In genomic region chr17:38710603-38710962, GRCh38 we compare ENCODE assay signal across 23 cellular contexts. TPM values are rescaled to one million over a fixed set of nuclear protein-coding genes. Genes with fewer than 3 reads are reported as not detected.
DNase-seq lines count a peak whose midpoint lies in the region; ATAC-seq and TF ChIP-seq lines count a peak whose summit lies in the region.
"Had no signal": no experiment of that assay in that cellular context is flagged by ENCODE, and none has a peak within 500 bp of the region (broad histone marks: within the 10 kb centered on the region; RNA-seq: fewer than 3 reads in every experiment).

No MANE protein-coding gene starts in this region.

- intact Hi-C loops in activated CD4-positive, alpha-beta memory T cell treated with anti-CD3 and anti-CD28 coated beads for 36 hours (cut with micrococcal nuclease): no loop called here
- intact Hi-C loops in Caco-2 (cut with micrococcal nuclease; ENCODE audit: unreplicated experiment) (no loop called here), stomach (cut with DNase I; ENCODE audit: low total_unique reads) (no loop called here)

- H3K4me3 ChIP-seq in Caco-2 (ENCODE audit: low read depth, low read length) (no peak overlapping the region), stomach (no peak overlapping the region)
- H3K4me3 ChIP-seq: A549, upper lobe of right lung had no signal

- peak overlapping the region; percentile 42 for H3K27ac Mint-ChIP-seq in activated CD4-positive, alpha-beta memory T cell treated with anti-CD3 and anti-CD28 coated beads for 36 hours
- H3K27ac Mint-ChIP-seq in activated CD4-positive, alpha-beta memory T cell treated with anti-CD3 and anti-CD28 coated beads, Interleukin-2, amount 10 ng/mL, durations not matched to agents 7 days and 5 days: no peak overlapping the region
- H3K27ac Mint-ChIP-seq in Caco-2 (ENCODE audit: unreplicated experiment): peak overlapping the region; percentile 10
- H3K27ac Mint-ChIP-seq in activated naive CD8-positive, alpha-beta T cell treated with anti-CD3 and anti-CD28 coated beads, Interleukin-2, amount 50 U/mL, for 24 hours: peak overlapping the region; percentile 47
- H3K27ac Mint-ChIP-seq in neural crest cell (ENCODE audit: unreplicated experiment): peak overlapping the region; percentile 45
- H3K27ac Mint-ChIP-seq: endodermal cell had no signal

- 86 to 90% (median 88%) methylated on average over 3 of the region's 3 CpGs for WGBS in stomach, 5 donors

- TF ChIP-seq EP300 in stomach (IDR thresholded peaks at IDR 0.05): no peak

- peaks cover 4% of the 10 kb centered on the region for H3K36me3 ChIP-seq in Caco-2 (ENCODE audit: control insufficient read depth, insufficient read depth, low read length)
- peaks cover 54 to 85% (median 80%) of the 10 kb centered on the region in 4 donors for H3K36me3 ChIP-seq in stomach

- no peak overlapping the region for H3K27ac ChIP-seq in stomach
- H3K27ac ChIP-seq: A549, upper lobe of right lung, VCaP had no signal

- H3K9me3 ChIP-seq in Caco-2: no peaks in the 10 kb centered on the region
- no peaks in the 10 kb centered on the region for H3K9me3 ChIP-seq in stomach
- H3K9me3 ChIP-seq: A549, upper lobe of right lung had no signal

- TF ChIP-seq POLR2A in stomach (IDR thresholded peaks at IDR 0.05): no peak

- CTCF ChIA-PET in activated CD4-positive, alpha-beta memory T cell treated with anti-CD3 and anti-CD28 coated beads for 36 hours (lab: Charles Lee): interaction anchor here (1.1 to 1.9 kb wide), 3 partner anchors 18 to 34 kb away, joined by 4 to 11 read pairs (median 6); no protein-coding TSS in a partner anchor
- CTCF ChIA-PET in activated CD4-positive, alpha-beta memory T cell treated with anti-CD3 and anti-CD28 coated beads, Interleukin-2, amount 10 ng/mL, durations not matched to agents 7 days and 5 days (lab: Charles Lee): interaction anchor here (0.9 to 1.4 kb wide), 3 partner anchors 9 to 34 kb away, joined by 4 to 5 read pairs (median 4); no protein-coding TSS in a partner anchor
- CTCF ChIA-PET in Caco-2 (lab: Charles Lee): interaction anchor here (0.6 to 1.5 kb wide), 6 partner anchors 15 to 39 kb away, joined by 3 to 8 read pairs (median 3); partner anchors contain the start of gene EPOP

- ATAC-seq in activated naive CD8-positive, alpha-beta T cell treated with anti-CD3 and anti-CD28 coated beads, Interleukin-2, amount 50 U/mL, for 24 hours: no peak
- ATAC-seq in HG02642 (IDR thresholded peaks at IDR 0.05; ENCODE audit: poor library complexity, unreplicated experiment) (no peak), GM21367 (IDR thresholded peaks at IDR 0.05; ENCODE audit: unreplicated experiment) (no peak)
- ATAC-seq: left lobe of liver; right cardiac atrium; stimulated activated naive CD8-positive, alpha-beta T cell treated with anti-CD3 and anti-CD28 coated beads, Interleukin-15, amount 100 ng/mL, for 72 hours had no signal

- TF ChIP-seq CTCF in Caco-2 (IDR thresholded peaks at IDR 0.05; ENCODE audit: insufficient read depth in 1 of 2, low read depth in 1 of 2, low read length in 1 of 2, severe bottlenecking in 1 of 2, unreplicated experiment in 1 of 2) (no peak), neural crest cell (conservative IDR thresholded peaks at IDR 0.05) (no peak), stomach (IDR thresholded peaks at IDR 0.05) (no peak)

- H3K4me3 Mint-ChIP-seq in activated CD4-positive, alpha-beta memory T cell treated with anti-CD3 and anti-CD28 coated beads for 36 hours: no peak overlapping the region
- no peak overlapping the region for H3K4me3 Mint-ChIP-seq in activated CD4-positive, alpha-beta memory T cell treated with anti-CD3 and anti-CD28 coated beads, Interleukin-2, amount 10 ng/mL, durations not matched to agents 7 days and 5 days
- no peak overlapping the region for H3K4me3 Mint-ChIP-seq in Caco-2 (ENCODE audit: unreplicated experiment)
- H3K4me3 Mint-ChIP-seq in activated naive CD8-positive, alpha-beta T cell treated with anti-CD3 and anti-CD28 coated beads, Interleukin-2, amount 50 U/mL, for 24 hours: no peak overlapping the region
- peak overlapping the region; percentile 16 for H3K4me3 Mint-ChIP-seq in neural crest cell
- H3K4me3 Mint-ChIP-seq: endodermal cell had no signal

- POLR2A ChIA-PET in activated CD4-positive, alpha-beta memory T cell treated with anti-CD3 and anti-CD28 coated beads for 36 hours (lab: Charles Lee): interaction anchor here (1.1 to 2.0 kb wide), 3 partner anchors 9 to 35 kb away, joined by 3 to 6 read pairs (median 6); no protein-coding TSS in a partner anchor
- POLR2A ChIA-PET in activated CD4-positive, alpha-beta memory T cell treated with anti-CD3 and anti-CD28 coated beads, Interleukin-2, amount 10 ng/mL, durations not matched to agents 7 days and 5 days (lab: Charles Lee): interaction anchor here (0.8 to 13.2 kb wide), 4 partner anchors 9 to 25 kb away, joined by 3 to 419 read pairs (median 6); no protein-coding TSS in a partner anchor
- POLR2A ChIA-PET in Caco-2 (lab: Charles Lee): no interaction called here

- BruUV-seq in Caco-2 (replicated peaks; lab: Mats Ljungman, UMichigan): no TSS peak

- H3K4me1 ChIP-seq in Caco-2: no peaks in the 10 kb centered on the region; the same call in 1 of the 2 replicates
- H3K4me1 ChIP-seq in stomach: peaks cover 6 to 67% (median 22%) of the 10 kb centered on the region in 4 donors

- no peaks in the 10 kb centered on the region for H3K9me3 Mint-ChIP-seq in activated CD4-positive, alpha-beta memory T cell treated with anti-CD3 and anti-CD28 coated beads for 36 hours
- H3K9me3 Mint-ChIP-seq in activated CD4-positive, alpha-beta memory T cell treated with anti-CD3 and anti-CD28 coated beads, Interleukin-2, amount 10 ng/mL, durations not matched to agents 7 days and 5 days: no peaks in the 10 kb centered on the region
- H3K9me3 Mint-ChIP-seq in Caco-2 (ENCODE audit: unreplicated experiment) (no peaks in the 10 kb centered on the region), neural crest cell (no peaks in the 10 kb centered on the region)
- no peaks in the 10 kb centered on the region for H3K9me3 Mint-ChIP-seq in activated naive CD8-positive, alpha-beta T cell treated with anti-CD3 and anti-CD28 coated beads, Interleukin-2, amount 50 U/mL, for 24 hours
- H3K9me3 Mint-ChIP-seq: endodermal cell; stimulated activated naive CD8-positive, alpha-beta T cell treated with anti-CD3 and anti-CD28 coated beads, Interleukin-15, amount 100 ng/mL, for 72 hours had no signal

- no peaks in the 10 kb centered on the region for H3K27me3 Mint-ChIP-seq in activated CD4-positive, alpha-beta memory T cell treated with anti-CD3 and anti-CD28 coated beads for 36 hours
- H3K27me3 Mint-ChIP-seq in activated CD4-positive, alpha-beta memory T cell treated with anti-CD3 and anti-CD28 coated beads, Interleukin-2, amount 10 ng/mL, durations not matched to agents 7 days and 5 days: no peaks in the 10 kb centered on the region
- no peaks in the 10 kb centered on the region for H3K27me3 Mint-ChIP-seq in Caco-2 (ENCODE audit: insufficient read depth, unreplicated experiment)
- H3K27me3 Mint-ChIP-seq in activated naive CD8-positive, alpha-beta T cell treated with anti-CD3 and anti-CD28 coated beads, Interleukin-2, amount 50 U/mL, for 24 hours: no peaks in the 10 kb centered on the region
- H3K27me3 Mint-ChIP-seq in neural crest cell (ENCODE audit: low read depth): peaks cover 4% of the 10 kb centered on the region
- H3K27me3 Mint-ChIP-seq: stimulated activated naive CD8-positive, alpha-beta T cell treated with anti-CD3 and anti-CD28 coated beads, Interleukin-15, amount 100 ng/mL, for 72 hours had no signal

- H3K27me3 ChIP-seq in Caco-2 (replicated peaks; ENCODE audit: control insufficient read depth, insufficient read depth, low read length) (no peaks in the 10 kb centered on the region), stomach (no peaks in the 10 kb centered on the region)
- H3K27me3 ChIP-seq: upper lobe of right lung had no signal

- H3K36me3 Mint-ChIP-seq in activated CD4-positive, alpha-beta memory T cell treated with anti-CD3 and anti-CD28 coated beads for 36 hours: peaks cover 67% of the 10 kb centered on the region
- H3K36me3 Mint-ChIP-seq in activated CD4-positive, alpha-beta memory T cell treated with anti-CD3 and anti-CD28 coated beads, Interleukin-2, amount 10 ng/mL, durations not matched to agents 7 days and 5 days (ENCODE audit: low read depth): peaks cover 76% of the 10 kb centered on the region
- H3K36me3 Mint-ChIP-seq in Caco-2 (ENCODE audit: insufficient read depth, unreplicated experiment) (peaks cover 28% of the 10 kb centered on the region), neural crest cell (ENCODE audit: low read depth) (peaks cover 9% of the 10 kb centered on the region)
- H3K36me3 Mint-ChIP-seq in activated naive CD8-positive, alpha-beta T cell treated with anti-CD3 and anti-CD28 coated beads, Interleukin-2, amount 50 U/mL, for 24 hours (ENCODE audit: low read depth): peaks cover 63% of the 10 kb centered on the region

- DNase-seq in activated CD4-positive, alpha-beta memory T cell treated with anti-CD3 and anti-CD28 coated beads for 36 hours: no peak
- DNase-seq in activated CD4-positive, alpha-beta memory T cell treated with anti-CD3 and anti-CD28 coated beads, Interleukin-2, amount 10 ng/mL, durations not matched to agents 7 days and 5 days: no peak
- no peak for DNase-seq in Caco-2
- DNase-seq in activated naive CD8-positive, alpha-beta T cell treated with anti-CD3 and anti-CD28 coated beads, Interleukin-2, amount 50 U/mL, for 24 hours: no peak
- no peak for DNase-seq in neural crest cell (ENCODE audit: low read depth, low spot score)
- no peak for DNase-seq in stomach
- DNase-seq: activated CD8-positive, alpha-beta memory T cell treated with anti-CD3 and anti-CD28 coated beads for 24 hours; activated gamma-delta T cell; endodermal cell; glutamatergic neuron; HCEC 1CT; midbrain; NCI-H1417 treated with DMSO at 0.1 percent for 48 hours; NCI-H526 treated with DMSO at 0.1 percent for 48 hours; occipital lobe; right cardiac atrium; stimulated activated naive CD8-positive, alpha-beta T cell treated with anti-CD3 and anti-CD28 coated beads, Interleukin-15, amount 100 ng/mL, for 72 hours; upper lobe of right lung had no signal

- H3K4me1 Mint-ChIP-seq in activated CD4-positive, alpha-beta memory T cell treated with anti-CD3 and anti-CD28 coated beads for 36 hours (ENCODE audit: low read depth): peaks cover 72% of the 10 kb centered on the region
- H3K4me1 Mint-ChIP-seq in activated CD4-positive, alpha-beta memory T cell treated with anti-CD3 and anti-CD28 coated beads, Interleukin-2, amount 10 ng/mL, durations not matched to agents 7 days and 5 days: peaks cover 71% of the 10 kb centered on the region
- H3K4me1 Mint-ChIP-seq in Caco-2 (ENCODE audit: low read depth, unreplicated experiment) (peaks cover 27% of the 10 kb centered on the region), neural crest cell (peaks cover 25% of the 10 kb centered on the region)
- peaks cover 73% of the 10 kb centered on the region for H3K4me1 Mint-ChIP-seq in activated naive CD8-positive, alpha-beta T cell treated with anti-CD3 and anti-CD28 coated beads, Interleukin-2, amount 50 U/mL, for 24 hours

RNA-seq across cellular contexts. Expression of gene MLLT6, which starts 5.5 kb away (rescaled TPM):
- 100 to 1,000 TPM; 204 to 221 TPM for total RNA-seq in activated CD4-positive, alpha-beta memory T cell treated with anti-CD3 and anti-CD28 coated beads for 36 hours
- 100 to 1,000 TPM; 262 to 265 TPM for total RNA-seq in activated CD4-positive, alpha-beta memory T cell treated with anti-CD3 and anti-CD28 coated beads, Interleukin-2, amount 10 ng/mL, durations not matched to agents 7 days and 5 days
- total RNA-seq in Caco-2 (2022): 69.7 and 72.5 TPM in 2 replicates
- 79.6 and 85.1 TPM in 2 replicates for total RNA-seq in neural crest cell
- total RNA-seq in stomach: 100 to 1,000 TPM in 2 of 5 donors, 10 to 100 TPM in 3; 33.4 to 312 (median 81.7) TPM
- 10 to 100 TPM; 26.0 to 36.0 (median 30.8) TPM for polyA plus RNA-seq in stomach

RNA-seq across cellular contexts. Expression of gene CISD3, which starts 19.6 kb away (rescaled TPM):
- 10 to 100 TPM; 54.7 to 59.1 TPM for total RNA-seq in activated CD4-positive, alpha-beta memory T cell treated with anti-CD3 and anti-CD28 coated beads for 36 hours
- total RNA-seq in activated CD4-positive, alpha-beta memory T cell treated with anti-CD3 and anti-CD28 coated beads, Interleukin-2, amount 10 ng/mL, durations not matched to agents 7 days and 5 days: 10 to 100 TPM; 42.8 to 48.6 TPM
- 16.6 and 18.3 TPM in 2 replicates for total RNA-seq in Caco-2 (2022)
- total RNA-seq in neural crest cell: 9.0 and 11.0 TPM in 2 replicates
- total RNA-seq in stomach: 10 to 100 TPM in 2 of 5 donors, 1 to 10 TPM in 3; 4.0 to 56.5 (median 7.0) TPM
- polyA plus RNA-seq in stomach: 10 to 100 TPM; 63.4 to 79.9 (median 76.5) TPM

RNA-seq across cellular contexts. Expression of gene EPOP, which starts 35.8 kb away (rescaled TPM):
- total RNA-seq in activated CD4-positive, alpha-beta memory T cell treated with anti-CD3 and anti-CD28 coated beads for 36 hours: 10 to 100 TPM; 37.1 to 38.0 TPM
- total RNA-seq in activated CD4-positive, alpha-beta memory T cell treated with anti-CD3 and anti-CD28 coated beads, Interleukin-2, amount 10 ng/mL, durations not matched to agents 7 days and 5 days: 10 to 100 TPM; 10.2 to 10.3 TPM
- total RNA-seq in Caco-2 (2022) (17.1 and 19.1 TPM in 2 replicates), neural crest cell (13.0 and 13.8 TPM in 2 replicates), stomach (under 1 TPM in 4 of 5 donors, not detected in 1; under 0.01 to 0.72 (median 0.57) TPM)
- polyA plus RNA-seq in stomach: 1 to 10 TPM in 2 of 3 donors, under 1 TPM in 1; 0.61 to 1.5 (median 1.1) TPM

RNA-seq across cellular contexts. Expression of gene PCGF2, which starts 37.6 kb away (rescaled TPM):
- 1 to 10 TPM; 3.4 to 4.2 TPM for total RNA-seq in activated CD4-positive, alpha-beta memory T cell treated with anti-CD3 and anti-CD28 coated beads for 36 hours
- total RNA-seq in activated CD4-positive, alpha-beta memory T cell treated with anti-CD3 and anti-CD28 coated beads, Interleukin-2, amount 10 ng/mL, durations not matched to agents 7 days and 5 days: 1 to 10 TPM; 2.6 to 3.3 TPM
- 91.3 and 95.1 TPM in 2 replicates for total RNA-seq in Caco-2 (2022)
- total RNA-seq in neural crest cell: 108 and 116 TPM in 2 replicates
- total RNA-seq in stomach: 10 to 100 TPM in 2 of 5 donors, 1 to 10 TPM in 3; 5.8 to 31.9 (median 6.8) TPM
- 10 to 100 TPM; 34.3 to 62.8 (median 44.1) TPM for polyA plus RNA-seq in stomach

RNA-seq across cellular contexts. Expression of gene PSMB3, which starts 42.0 kb away (rescaled TPM):
- 100 to 1,000 TPM; 335 to 348 TPM for total RNA-seq in activated CD4-positive, alpha-beta memory T cell treated with anti-CD3 and anti-CD28 coated beads for 36 hours
- total RNA-seq in activated CD4-positive, alpha-beta memory T cell treated with anti-CD3 and anti-CD28 coated beads, Interleukin-2, amount 10 ng/mL, durations not matched to agents 7 days and 5 days: 100 to 1,000 TPM; 241 to 242 TPM
- total RNA-seq in Caco-2 (2022) (427 and 465 TPM in 2 replicates), neural crest cell (193 and 203 TPM in 2 replicates), stomach (100 to 1,000 TPM in 4 of 5 donors, 10 to 100 TPM in 1; 29.0 to 265 (median 133) TPM)
- 100 to 1,000 TPM; 212 to 281 (median 252) TPM for polyA plus RNA-seq in stomach
